In the genomic region with DNA sequence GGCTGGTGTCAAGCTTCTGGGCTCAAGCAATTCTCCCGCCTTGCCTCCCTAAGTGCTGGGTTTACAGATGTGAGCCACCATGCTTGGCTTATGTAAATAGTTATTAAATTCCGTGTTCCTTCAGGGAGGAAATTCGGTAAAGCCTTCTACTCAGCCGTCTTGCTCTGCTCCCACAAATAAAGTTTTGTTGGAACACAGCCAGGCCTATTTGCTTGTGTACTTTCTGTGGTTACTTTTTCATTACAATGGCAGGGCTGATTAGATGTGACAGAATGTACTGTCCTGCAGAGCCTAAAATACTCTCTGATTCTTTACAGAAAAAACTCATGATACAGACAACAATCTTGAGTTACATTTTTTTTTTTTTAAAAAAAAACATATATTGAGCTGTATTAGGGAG, we compare ENCODE assay signal across 34 cellular contexts.
"Had no signal": no experiment of that assay in that cellular context is flagged by ENCODE, and none has a peak within 500 bp of the region (broad histone marks: within the 10 kb centered on the region; RNA-seq: fewer than 3 reads in every experiment).

No MANE protein-coding gene starts in this region.

- H3K27ac ChIP-seq: ascending aorta, breast epithelium, cardiac muscle cell, colonic mucosa, dorsolateral prefrontal cortex, gastrocnemius medialis, heart left ventricle had no signal

- H3K36me3 ChIP-seq: ascending aorta, breast epithelium, cardiac muscle cell, colonic mucosa, gastrocnemius medialis, heart left ventricle had no signal

- ATAC-seq: activated CD4-positive, alpha-beta T cell treated with anti-CD3 and anti-CD28 coated beads for 36 hours; activated CD8-positive, alpha-beta memory T cell treated with anti-CD3 and anti-CD28 coated beads, Interleukin-2, amount 10 ng/mL, durations not matched to agents 7 days and 5 days; activated CD8-positive, alpha-beta T cell treated with anti-CD3 and anti-CD28 coated beads, Interleukin-2, amount 10 ng/mL, durations not matched to agents 7 days and 5 days; activated naive CD8-positive, alpha-beta T cell treated with anti-CD3 and anti-CD28 coated beads, Interleukin-2, amount 50 U/mL, for 24 hours; esophagus mucosa; gastrocnemius medialis; heart left ventricle had no signal

- H3K9me3 ChIP-seq: colonic mucosa, gastrocnemius medialis had no signal

- H3K9me3 Mint-ChIP-seq: activated T-helper 2 cell treated with anti-CD3 and anti-CD28 coated beads, Interferon-gamma antibody, Interleukin-2, Interleukin-4, amounts not matched to agents 10 μg/mL and 5 μg/mL and 100 μg/mL, durations not matched to agents 14 hours and 24 hours and 36 hours; dendritic cell treated with granulocyte-macrophage colony-stimulating factor and Interleukin-4, amounts not matched to agents 40 ng/mL and 50 ng/mL, for 4 days; endodermal cell had no signal

- H3K4me3 Mint-ChIP-seq: activated CD4-positive, alpha-beta memory T cell treated with anti-CD3 and anti-CD28 coated beads for 36 hours; activated CD4-positive, alpha-beta T cell treated with anti-CD3 and anti-CD28 coated beads for 36 hours; activated CD4-positive, alpha-beta T cell treated with anti-CD3 and anti-CD28 coated beads, Interleukin-2, amount 10 ng/mL, durations not matched to agents 24 days and 14 days; activated CD8-positive, alpha-beta memory T cell treated with anti-CD3 and anti-CD28 coated beads, Interleukin-2, amount 10 ng/mL, durations not matched to agents 7 days and 5 days; activated CD8-positive, alpha-beta T cell treated with anti-CD3 and anti-CD28 coated beads, Interleukin-2, amount 10 ng/mL, durations not matched to agents 7 days and 5 days; activated naive CD4-positive, alpha-beta T cell treated with anti-CD3 and anti-CD28 coated beads for 36 hours; activated naive CD4-positive, alpha-beta T cell treated with anti-CD3 and anti-CD28 coated beads, Interleukin-2, amount 50 U/mL, for 24 hours; activated naive CD8-positive, alpha-beta T cell treated with anti-CD3 and anti-CD28 coated beads for 36 hours; activated naive CD8-positive, alpha-beta T cell treated with anti-CD3 and anti-CD28 coated beads, Interleukin-2, amount 50 U/mL, for 24 hours; activated T-helper 1 cell treated with anti-CD3 and anti-CD28 coated beads, Interleukin-12 subunit alpha, Interleukin-12 subunit beta, Interleukin-2, Interleukin-4 antibody, amounts not matched to agents 30 ng/mL and 10 ng/mL and 1 ng/mL, durations not matched to agents 14 hours and 24 hours and 36 hours; brain; dendritic cell treated with granulocyte-macrophage colony-stimulating factor and Interleukin-4, amounts not matched to agents 40 ng/mL and 50 ng/mL, for 4 days; endodermal cell had no signal

- DNase-seq: activated CD4-positive, alpha-beta memory T cell treated with anti-CD3 and anti-CD28 coated beads for 36 hours; activated CD4-positive, alpha-beta T cell treated with anti-CD3 and anti-CD28 coated beads for 36 hours; activated CD4-positive, alpha-beta T cell treated with anti-CD3 and anti-CD28 coated beads, Interleukin-2, amount 10 ng/mL, durations not matched to agents 24 days and 14 days; activated CD4-positive, CD25-positive, alpha-beta regulatory T cell; activated CD4-positive, CD25-positive, alpha-beta regulatory T cell treated with anti-CD3 and anti-CD28 coated beads, Interleukin-2, amount 50 U/mL, for 72 hours; activated CD8-positive, alpha-beta memory T cell treated with anti-CD3 and anti-CD28 coated beads, Interleukin-2, amount 10 ng/mL, durations not matched to agents 7 days and 5 days; activated CD8-positive, alpha-beta memory T cell treated with anti-CD3 and anti-CD28 coated beads, Interleukin-2, amount 50 U/mL, for 4 hours; activated CD8-positive, alpha-beta T cell treated with anti-CD3 and anti-CD28 coated beads, Interleukin-2, amount 10 ng/mL, durations not matched to agents 7 days and 5 days; activated effector memory CD4-positive, alpha-beta T cell treated with anti-CD3 and anti-CD28 coated beads, Interleukin-2, amount 50 U/mL, for 16 hours; activated naive CD4-positive, alpha-beta T cell treated with anti-CD3 and anti-CD28 coated beads for 36 hours; activated naive CD8-positive, alpha-beta T cell treated with anti-CD3 and anti-CD28 coated beads for 36 hours; activated naive CD8-positive, alpha-beta T cell treated with anti-CD3 and anti-CD28 coated beads, Interleukin-2, amount 50 U/mL, for 24 hours; activated T-cell treated with anti-CD3 and anti-CD28 coated beads, Interleukin-2, amount 50 U/mL, for 1 hour; activated T-cell treated with anti-CD3 and anti-CD28 coated beads, Interleukin-2, amount 50 U/mL, for 48 hours; central memory CD4-positive, alpha-beta T cell; cerebellar nuclear complex; colonic mucosa; dorsolateral prefrontal cortex; effector memory CD4-positive, alpha-beta T cell; endodermal cell; foreskin fibroblast; gastrocnemius medialis; glutamatergic neuron; heart left ventricle; T-helper 2 cell had no signal

- H3K4me3 ChIP-seq: ascending aorta, breast epithelium, cardiac muscle cell, colonic mucosa, dorsolateral prefrontal cortex, gastrocnemius medialis, heart left ventricle had no signal

- H3K4me1 Mint-ChIP-seq: activated CD4-positive, alpha-beta T cell treated with anti-CD3 and anti-CD28 coated beads for 36 hours; activated CD4-positive, alpha-beta T cell treated with anti-CD3 and anti-CD28 coated beads, Interleukin-2, amount 10 ng/mL, durations not matched to agents 24 days and 14 days; activated CD8-positive, alpha-beta memory T cell treated with anti-CD3 and anti-CD28 coated beads, Interleukin-2, amount 10 ng/mL, durations not matched to agents 7 days and 5 days; activated naive CD4-positive, alpha-beta T cell treated with anti-CD3 and anti-CD28 coated beads, Interleukin-2, amount 50 U/mL, for 24 hours; activated naive CD8-positive, alpha-beta T cell treated with anti-CD3 and anti-CD28 coated beads for 36 hours; activated naive CD8-positive, alpha-beta T cell treated with anti-CD3 and anti-CD28 coated beads, Interleukin-2, amount 50 U/mL, for 24 hours; brain; endodermal cell had no signal

- H3K27ac Mint-ChIP-seq: activated CD4-positive, alpha-beta memory T cell treated with anti-CD3 and anti-CD28 coated beads for 36 hours; activated CD4-positive, alpha-beta T cell treated with anti-CD3 and anti-CD28 coated beads for 36 hours; activated CD4-positive, alpha-beta T cell treated with anti-CD3 and anti-CD28 coated beads, Interleukin-2, amount 10 ng/mL, durations not matched to agents 24 days and 14 days; activated CD8-positive, alpha-beta memory T cell treated with anti-CD3 and anti-CD28 coated beads, Interleukin-2, amount 10 ng/mL, durations not matched to agents 7 days and 5 days; activated CD8-positive, alpha-beta T cell treated with anti-CD3 and anti-CD28 coated beads, Interleukin-2, amount 10 ng/mL, durations not matched to agents 7 days and 5 days; activated naive CD4-positive, alpha-beta T cell treated with anti-CD3 and anti-CD28 coated beads for 36 hours; activated naive CD4-positive, alpha-beta T cell treated with anti-CD3 and anti-CD28 coated beads, Interleukin-2, amount 50 U/mL, for 24 hours; activated naive CD8-positive, alpha-beta T cell treated with anti-CD3 and anti-CD28 coated beads for 36 hours; activated naive CD8-positive, alpha-beta T cell treated with anti-CD3 and anti-CD28 coated beads, Interleukin-2, amount 50 U/mL, for 24 hours; activated T-helper 1 cell treated with anti-CD3 and anti-CD28 coated beads, Interleukin-12 subunit alpha, Interleukin-12 subunit beta, Interleukin-2, Interleukin-4 antibody, amounts not matched to agents 30 ng/mL and 10 ng/mL and 1 ng/mL, durations not matched to agents 14 hours and 24 hours and 36 hours; activated T-helper 2 cell treated with anti-CD3 and anti-CD28 coated beads, Interferon-gamma antibody, Interleukin-2, Interleukin-4, amounts not matched to agents 10 μg/mL and 5 μg/mL and 100 μg/mL, durations not matched to agents 14 hours and 24 hours and 36 hours; brain; dendritic cell treated with granulocyte-macrophage colony-stimulating factor and Interleukin-4, amounts not matched to agents 40 ng/mL and 50 ng/mL, for 4 days; endodermal cell had no signal

- H3K27me3 Mint-ChIP-seq: activated CD4-positive, alpha-beta T cell treated with anti-CD3 and anti-CD28 coated beads, Interleukin-2, amount 10 ng/mL, durations not matched to agents 24 days and 14 days; activated CD8-positive, alpha-beta memory T cell treated with anti-CD3 and anti-CD28 coated beads, Interleukin-2, amount 10 ng/mL, durations not matched to agents 7 days and 5 days; activated naive CD4-positive, alpha-beta T cell treated with anti-CD3 and anti-CD28 coated beads, Interleukin-2, amount 50 U/mL, for 24 hours; activated naive CD8-positive, alpha-beta T cell treated with anti-CD3 and anti-CD28 coated beads for 36 hours; activated naive CD8-positive, alpha-beta T cell treated with anti-CD3 and anti-CD28 coated beads, Interleukin-2, amount 50 U/mL, for 24 hours had no signal

- H3K4me1 ChIP-seq: ascending aorta, breast epithelium, colonic mucosa, gastrocnemius medialis, heart left ventricle had no signal

- H3K27me3 ChIP-seq: ascending aorta, breast epithelium, colonic mucosa, dorsolateral prefrontal cortex, gastrocnemius medialis, heart left ventricle had no signal
